In the genomic region with DNA sequence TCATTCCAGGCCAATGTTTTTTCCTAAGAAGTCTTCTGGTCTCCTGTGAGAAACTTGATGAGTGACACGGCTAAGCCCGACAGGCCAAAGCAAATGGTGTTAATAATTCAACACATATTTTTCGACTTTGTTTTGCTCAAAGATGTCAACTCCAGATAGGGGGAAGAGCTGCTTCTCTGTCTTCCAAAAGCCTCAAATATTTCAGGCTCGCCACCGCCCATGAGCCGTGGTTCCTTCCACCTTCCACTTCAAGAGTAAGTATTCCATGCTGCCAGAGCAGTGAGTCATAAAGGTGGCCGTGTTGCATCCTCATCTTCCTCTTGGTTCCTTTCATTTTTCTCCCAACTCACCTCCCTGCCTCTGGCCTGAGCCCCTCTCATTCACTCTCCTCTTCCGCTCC, we compare ENCODE assay signal across 19 cellular contexts.
DNase-seq lines count a peak whose midpoint lies in the region; ATAC-seq, FAIRE-seq and TF ChIP-seq lines count a peak whose summit lies in the region.
"Had no signal": no experiment of that assay in that cellular context is flagged by ENCODE, and none has a peak within 500 bp of the region (broad histone marks: within the 10 kb centered on the region; RNA-seq: fewer than 3 reads in every experiment).

No MANE protein-coding gene starts in this region.

- no peak overlapping the region for H3K4me3 Mint-ChIP-seq in activated T-cell treated with anti-CD3 and anti-CD28 coated beads, Interleukin-2, amount 50 U/mL, for 24 hours
- H3K4me3 Mint-ChIP-seq: CD14-positive monocyte; CD4-positive, alpha-beta memory T cell; HFFc6 had no signal

- CTCF ChIA-PET in mammary epithelial cell (lab: Charles Lee; ENCODE audit: low non-redundant PET): no interaction called here

- peaks cover 3% of the 10 kb centered on the region for H3K4me1 ChIP-seq in mammary epithelial cell (ENCODE audit: insufficient read depth, low read length)
- no peaks in the 10 kb centered on the region for H3K4me1 ChIP-seq in breast epithelium
- H3K4me1 ChIP-seq: A549, BLaER1 had no signal

- no peaks in the 10 kb centered on the region for H3K4me1 Mint-ChIP-seq in activated T-cell treated with anti-CD3 and anti-CD28 coated beads, Interleukin-2, amount 50 U/mL, for 24 hours (ENCODE audit: low read depth)
- H3K4me1 Mint-ChIP-seq: CD14-positive monocyte; CD4-positive, alpha-beta memory T cell had no signal

- no peak for DNase-seq in mammary epithelial cell
- no peak for DNase-seq in breast epithelium (ENCODE audit: low spot score in 2 of 2)
- peak; percentile 7 for DNase-seq in RCC 7860 (ENCODE audit: low spot score)
- DNase-seq in glomerular visceral epithelial cell (ENCODE audit: extremely low spot score): peak; percentile 28
- DNase-seq in activated T-cell treated with anti-CD3 and anti-CD28 coated beads, Interleukin-2, amount 50 U/mL, for 24 hours: no peak
- no peak for DNase-seq in foreskin melanocyte
- DNase-seq: CD4-positive, alpha-beta memory T cell; DMS79 treated with DMSO at 0.1 percent for 48 hours; GF-D8; GM23248; HFFc6 had no signal

- H3K4me3 ChIP-seq in mammary epithelial cell (replicated peaks in 1 of 3; ENCODE audit: insufficient read depth in 1 of 3, low read depth in 2 of 3, low read length in 3 of 3) (no peak overlapping the region), breast epithelium (no peak overlapping the region)
- H3K4me3 ChIP-seq: A549, BLaER1, GM23248 had no signal

- no peaks in the 10 kb centered on the region for H4K20me1 ChIP-seq in mammary epithelial cell (ENCODE audit: insufficient read depth, low read length)
- H4K20me1 ChIP-seq: BLaER1 had no signal

- H3K36me3 ChIP-seq in mammary epithelial cell (ENCODE audit: insufficient read depth, low read length): no peaks in the 10 kb centered on the region
- H3K36me3 ChIP-seq in breast epithelium: no peaks in the 10 kb centered on the region
- H3K36me3 ChIP-seq: BLaER1 had no signal

- dilution Hi-C loops in mammary epithelial cell (cut with HindIII; ENCODE audit: low sequenced_read_pairs): no loop called here

- H3K27ac ChIP-seq in mammary epithelial cell (ENCODE audit: insufficient read depth, low read depth, low read length): no peak overlapping the region
- no peak overlapping the region for H3K27ac ChIP-seq in breast epithelium
- H3K27ac ChIP-seq: 22Rv1, A549, BLaER1, GM23248 had no signal

- H3K27me3 ChIP-seq in mammary epithelial cell (ENCODE audit: insufficient read depth, low read length) (no peaks in the 10 kb centered on the region), breast epithelium (no peaks in the 10 kb centered on the region)
- H3K27me3 ChIP-seq: BLaER1 had no signal

- no peak overlapping the region for H3K27ac Mint-ChIP-seq in activated T-cell treated with anti-CD3 and anti-CD28 coated beads, Interleukin-2, amount 50 U/mL, for 24 hours
- H3K27ac Mint-ChIP-seq: CD14-positive monocyte; CD4-positive, alpha-beta memory T cell; HFFc6 had no signal

- H3K79me2 ChIP-seq in mammary epithelial cell (ENCODE audit: insufficient read depth, low read length): no peaks in the 10 kb centered on the region

- peak overlapping the region; percentile 24 for H2AFZ ChIP-seq in mammary epithelial cell (ENCODE audit: low read depth, low read length)
- H2AFZ ChIP-seq: GM23248 had no signal

- no TSS peak for BruUV-seq in mammary epithelial cell (replicated peaks; lab: Mats Ljungman, UMichigan)

- peaks cover 3% of the 10 kb centered on the region for H3K27me3 Mint-ChIP-seq in activated T-cell treated with anti-CD3 and anti-CD28 coated beads, Interleukin-2, amount 50 U/mL, for 24 hours

- in situ Hi-C loops in mammary epithelial cell (cut with MboI; ENCODE audit: low sequenced_read_pairs in 2 of 2): no loop called here

- no peak for TF ChIP-seq POLR2A in breast epithelium (IDR thresholded peaks at IDR 0.05)

- H3K9me3 ChIP-seq in mammary epithelial cell (replicated peaks; ENCODE audit: insufficient read depth, low read length) (no peaks in the 10 kb centered on the region), breast epithelium (peaks cover 17 to 20% of the 10 kb centered on the region in 2 donors)
- H3K9me3 ChIP-seq: A549 had no signal

- ATAC-seq in GM19324 (IDR thresholded peaks at IDR 0.05; ENCODE audit: low FRiP score, unreplicated experiment) (no peak), GM18511 (IDR thresholded peaks at IDR 0.05; ENCODE audit: unreplicated experiment) (no peak)
- ATAC-seq: A549, HCT116, HepG2 had no signal

- no peak overlapping the region for H3K9ac ChIP-seq in mammary epithelial cell (ENCODE audit: insufficient read depth, low read length)
- H3K9ac ChIP-seq: BLaER1, GM23248 had no signal

- WGBS in mammary epithelial cell (ENCODE audit: low coverage, missing lambda C conversion rate): 83% methylated on average over 8 of the region's 8 CpGs

- intact Hi-C loops in mammary epithelial cell (cut with micrococcal nuclease) (no loop called here), breast epithelium (cut with DNase I; ENCODE audit: low total_unique reads) (no loop called here)

- no peak overlapping the region for H3K4me2 ChIP-seq in mammary epithelial cell (ENCODE audit: insufficient read depth, low read depth, low read length)
- H3K4me2 ChIP-seq: A549, BLaER1 had no signal

- TF ChIP-seq CTCF in mammary epithelial cell (conservative IDR thresholded peaks at IDR 0.05 in 1 of 2, IDR thresholded peaks at IDR 0.05 in 1 of 2; ENCODE audit: extremely low read depth in 1 of 2, insufficient read depth in 1 of 2, low read depth in 1 of 2, low read length in 2 of 2): no peak
- TF ChIP-seq CTCF in breast epithelium (IDR thresholded peaks at IDR 0.05): no peak

- FAIRE-seq in RCC 7860 (lab: Jason Lieb, UNC): no peak
- FAIRE-seq: A549, HepG2 had no signal

- no peaks in the 10 kb centered on the region for H3K9me3 Mint-ChIP-seq in activated T-cell treated with anti-CD3 and anti-CD28 coated beads, Interleukin-2, amount 50 U/mL, for 24 hours
- H3K9me3 Mint-ChIP-seq: HFFc6 had no signal

- H3K36me3 Mint-ChIP-seq in activated T-cell treated with anti-CD3 and anti-CD28 coated beads, Interleukin-2, amount 50 U/mL, for 24 hours (ENCODE audit: low read depth): no peaks in the 10 kb centered on the region
- H3K36me3 Mint-ChIP-seq: CD14-positive monocyte; CD4-positive, alpha-beta memory T cell had no signal

Comparison
In these comparisons a context has a peak if more than half of its experiments do, and no peak if none do; other contexts are left out.
1. DNase-seq: peak in RCC 7860 (single experiment) and glomerular visceral epithelial cell (single experiment); none in mammary epithelial cell (single experiment), breast epithelium (0 of 2), activated T-cell treated with anti-CD3 and anti-CD28 coated beads, Interleukin-2, amount 50 U/mL, for 24 hours (single experiment) and foreskin melanocyte (single experiment).